ENCODE assay signal across 8 cellular contexts in genomic region chr10:101587725-101588614, GRCh38. TPM values are rescaled to one million over a fixed set of nuclear protein-coding genes. Genes with fewer than 3 reads are reported as not detected.
DNase-seq lines count a peak whose midpoint lies in the region; ATAC-seq, FAIRE-seq and TF ChIP-seq lines count a peak whose summit lies in the region.

Gene DPCD, plus strand, starts transcription at chr10:101588321. Its CDS starts 16 bp downstream, at chr10:101588337.
Gene POLL, minus strand, starts transcription at chr10:101588257. Its CDS starts 897 bp downstream, at chr10:101587360.

- peak; percentile 99 for FAIRE-seq in GM12892 (lab: Jason Lieb, UNC)

- TF ChIP-seq EP300 in upper lobe of left lung (IDR thresholded peaks at IDR 0.05) = no peak

- DNase-seq in GM12892 (ENCODE audit: insufficient read length) (peak; percentile 97), NCI-H1436 treated with DMSO at 0.1 percent for 48 hours (lab: John Stamatoyannopoulos, UW) (peak; percentile 39), T-helper 1 cell (peak; percentile 72 to 87 (median 81)), amniotic stem cell (lab: John Stamatoyannopoulos, UW) (peak; percentile 96), heart right ventricle (peak; percentile 97 to 99), posterior cingulate gyrus (peak; percentile 93 to 99 (median 98)), upper lobe of left lung (peak; percentile 92 to 98)

- H3K27me3 ChIP-seq in heart right ventricle = no peaks in the 10 kb centered on the region
- H3K27me3 ChIP-seq in upper lobe of left lung = no peaks in the 10 kb centered on the region

- H3K4me1 ChIP-seq in heart right ventricle (peaks cover 0 to 26% (median 23%) of the 10 kb centered on the region in 9 donors), upper lobe of left lung (peaks cover 12 to 30% (median 20%) of the 10 kb centered on the region in 4 donors)

- H3K27ac ChIP-seq in heart right ventricle (peak within 1 kb of the TSS in 9 of 10 donors; percentile 56 to 87 (median 76)), upper lobe of left lung (peak within 1 kb of the TSS; percentile 73 to 90 (median 78))

- 0 to 1% methylated on average over 48 of the region's 48 CpGs for WGBS in heart right ventricle, 2 donors
- WGBS in upper lobe of left lung, 2 donors = 0 to 1% methylated on average over 32 to 47 of the region's 48 CpGs

- TF ChIP-seq CTCF in heart right ventricle (IDR thresholded peaks at IDR 0.05) (no peak), upper lobe of left lung (IDR thresholded peaks at IDR 0.05) (no peak)

- ATAC-seq in HG02798 (IDR thresholded peaks at IDR 0.05; ENCODE audit: poor library complexity, unreplicated experiment) = peak; percentile 98
- ATAC-seq in heart right ventricle = peak; percentile 96 to 99 (median 98)
- ATAC-seq in upper lobe of left lung (ENCODE audit: low FRiP score in 2 of 2) = peak; percentile 92 to 97

- H3K4me3 ChIP-seq in heart right ventricle = peak within 1 kb of the TSS; percentile 70 to 99 (median 90)
- H3K4me3 ChIP-seq in upper lobe of left lung = peak within 1 kb of the TSS; percentile 67 to 94 (median 81)

- TF ChIP-seq POLR2A in GM12892 (IDR thresholded peaks at IDR 0.05; ENCODE audit: low read depth, low read length) (peak; percentile 38; the same call in 1 of the 2 replicates), upper lobe of left lung (IDR thresholded peaks at IDR 0.05) (peak in 1 of 4 donors; percentile 53)

- intact Hi-C loops in heart right ventricle (cut with DNase I) (no loop called here), posterior cingulate gyrus (cut with DNase I) (no loop called here)

- H3K9me3 ChIP-seq in heart right ventricle (no peaks in the 10 kb centered on the region), upper lobe of left lung (no peaks in the 10 kb centered on the region)

- H3K36me3 ChIP-seq in heart right ventricle = peaks cover 0 to 31% (median 5%) of the 10 kb centered on the region in 9 donors
- peaks cover 0 to 19% (median 11%) of the 10 kb centered on the region in 4 donors for H3K36me3 ChIP-seq in upper lobe of left lung

RNA-seq across cellular contexts. Expression of gene DPCD, which starts in this region (rescaled TPM):
- 32.0 TPM for polyA plus RNA-seq in GM12892 (2012; ENCODE audit: missing spikeins)
- 10 to 100 TPM; 12.9 to 32.0 (median 24.6) TPM for total RNA-seq in heart right ventricle
- 10 to 100 TPM; 25.1 to 46.8 TPM for polyA plus RNA-seq in heart right ventricle
- 10 to 100 TPM in 4 of 6 donors, 1 to 10 TPM in 2; 3.7 to 36.2 (median 15.1) TPM for total RNA-seq in upper lobe of left lung

RNA-seq across cellular contexts. Expression of gene POLL, which starts in this region (rescaled TPM):
- polyA plus RNA-seq in GM12892 (2012; ENCODE audit: missing spikeins) = 14.7 TPM
- total RNA-seq in heart right ventricle (10 to 100 TPM; 13.8 to 23.0 (median 17.1) TPM), upper lobe of left lung (10 to 100 TPM; 20.4 to 47.1 (median 31.5) TPM)
- polyA plus RNA-seq in heart right ventricle = 10 to 100 TPM; 13.1 to 27.9 TPM

Comparison
In these comparisons a context has a peak if more than half of its experiments do, and no peak if none do; other contexts are left out.
1. Peak in every context shown above with its lines: DNase-seq, ATAC-seq, H3K4me3 ChIP-seq and H3K27ac ChIP-seq.
2. DNase-seq: peak in every context shown above with its lines; median percentile 98 in heart right ventricle; 98 in posterior cingulate gyrus; 97 in GM12892; 96 in amniotic stem cell; 95 in upper lobe of left lung; 81 in T-helper 1 cell; 39 in NCI-H1436 treated with DMSO at 0.1 percent for 48 hours.